20 cellular contexts compared by ENCODE assay signal in the genomic region with DNA sequence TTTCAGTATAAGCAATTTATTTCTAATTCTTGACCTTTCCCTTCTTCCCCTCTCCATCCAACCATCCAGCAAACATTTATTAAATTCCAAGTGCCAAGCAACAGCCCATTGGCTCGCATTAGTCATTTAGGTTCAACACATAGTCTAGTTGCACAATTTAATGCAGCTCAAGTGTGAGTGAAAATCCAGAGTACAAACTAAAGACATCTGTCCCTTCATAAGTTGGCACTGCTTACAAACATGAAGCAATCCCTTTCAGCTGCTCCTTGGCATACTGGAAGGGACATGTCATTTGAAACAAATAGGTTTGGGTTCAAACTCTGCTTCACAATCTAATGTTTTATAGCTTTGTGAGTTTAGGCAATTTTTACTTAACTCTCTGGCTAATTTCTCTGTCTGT. TPM values are rescaled to one million over a fixed set of nuclear protein-coding genes. Genes with fewer than 3 reads are reported as not detected.
"Had no signal": no experiment of that assay in that cellular context is flagged by ENCODE, and none has a peak within 500 bp of the region (broad histone marks: within the 10 kb centered on the region; RNA-seq: fewer than 3 reads in every experiment).

No MANE protein-coding gene starts in this region.

- ATAC-seq: activated CD4-positive, alpha-beta T cell treated with anti-CD3 and anti-CD28 coated beads for 36 hours; activated CD8-positive, alpha-beta memory T cell treated with anti-CD3 and anti-CD28 coated beads, Interleukin-2, amount 10 ng/mL, durations not matched to agents 7 days and 5 days; body of pancreas; stimulated activated naive CD8-positive, alpha-beta T cell treated with anti-CD3 and anti-CD28 coated beads, Interleukin-15, amount 100 ng/mL, for 72 hours had no signal

- H3K4me3 ChIP-seq: body of pancreas, dorsolateral prefrontal cortex, smooth muscle cell had no signal

- H3K27me3 ChIP-seq: body of pancreas had no signal

- H3K27ac ChIP-seq: body of pancreas, dorsolateral prefrontal cortex had no signal

- DNase-seq: activated CD4-positive, alpha-beta memory T cell treated with anti-CD3 and anti-CD28 coated beads for 36 hours; activated CD4-positive, alpha-beta T cell treated with anti-CD3 and anti-CD28 coated beads for 36 hours; activated CD8-positive, alpha-beta memory T cell treated with anti-CD3 and anti-CD28 coated beads, Interleukin-2, amount 10 ng/mL, durations not matched to agents 7 days and 5 days; activated naive CD4-positive, alpha-beta T cell treated with Interleukin-2 at 50 U/mL for 16 hours; activated naive CD8-positive, alpha-beta T cell treated with anti-CD3 and anti-CD28 coated beads, Interleukin-2, amount 10 ng/mL, durations not matched to agents 7 days and 5 days; body of pancreas; caudate nucleus; dorsolateral prefrontal cortex; endodermal cell; erythroblast; hypothalamus; islet precursor cell; midbrain; stimulated activated CD4-positive, alpha-beta T cell treated with anti-CD3 and anti-CD28 coated beads, Interleukin-4, amount 100 ng/mL, for 1 hour; stimulated activated naive CD8-positive, alpha-beta T cell treated with anti-CD3 and anti-CD28 coated beads, Interleukin-15, amount 100 ng/mL, for 72 hours had no signal

- H3K9me3 ChIP-seq: body of pancreas had no signal

- H3K4me2 ChIP-seq: smooth muscle cell had no signal

RNA-seq across cellular contexts. Expression of a gene that starts 10.6 kb away (rescaled TPM):
- total RNA-seq: activated CD4-positive, alpha-beta memory T cell treated with anti-CD3 and anti-CD28 coated beads for 36 hours; activated CD4-positive, alpha-beta T cell treated with anti-CD3 and anti-CD28 coated beads for 36 hours; activated CD8-positive, alpha-beta memory T cell treated with anti-CD3 and anti-CD28 coated beads, Interleukin-2, amount 10 ng/mL, durations not matched to agents 7 days and 5 days; activated naive CD8-positive, alpha-beta T cell treated with anti-CD3 and anti-CD28 coated beads, Interleukin-2, amount 10 ng/mL, durations not matched to agents 7 days and 5 days; activated T-helper 2 cell treated with anti-CD3 and anti-CD28 coated beads, Interferon-gamma antibody, Interleukin-2, Interleukin-4, amounts not matched to agents 10 μg/mL and 5 μg/mL and 100 μg/mL, durations not matched to agents 14 hours and 24 hours and 36 hours; endodermal cell; fibroblast of villous mesenchyme; lung microvascular endothelial cell; smooth muscle cell; T-helper 2 cell treated with Interferon-gamma antibody and Interleukin-4, amounts not matched to agents 100 ng/mL and 5 ng/mL, for 36 hours had no signal
